ENCODE assay signal across 18 cellular contexts in genomic region chr20:49715466-49715865, GRCh38.
"Had no signal": no experiment of that assay in that cellular context is flagged by ENCODE, and none has a peak within 500 bp of the region (broad histone marks: within the 10 kb centered on the region; RNA-seq: fewer than 3 reads in every experiment).

No MANE protein-coding gene starts in this region.

- H3K27me3 Mint-ChIP-seq: activated B cell treated with CpG ODN at 0.5 μM for 24 hours; activated CD4-positive, alpha-beta T cell treated with anti-CD3 and anti-CD28 coated beads, Interleukin-2, amount 10 ng/mL, durations not matched to agents 7 days and 5 days had no signal

- H3K36me3 Mint-ChIP-seq: natural killer cell had no signal

- H3K4me3 Mint-ChIP-seq: natural killer cell, T-helper 17 cell had no signal

- ATAC-seq: left lung, natural killer cell, T-helper 17 cell had no signal

- H3K27ac Mint-ChIP-seq: activated B cell treated with CpG ODN at 0.5 μM for 24 hours; activated CD4-positive, alpha-beta T cell treated with anti-CD3 and anti-CD28 coated beads, Interleukin-2, amount 10 ng/mL, durations not matched to agents 7 days and 5 days; natural killer cell; T-helper 17 cell had no signal

- DNase-seq: activated B cell treated with CpG ODN at 0.5 μM for 24 hours; activated CD4-positive, alpha-beta T cell treated with anti-CD3 and anti-CD28 coated beads, Interleukin-2, amount 10 ng/mL, durations not matched to agents 7 days and 5 days; activated CD8-positive, alpha-beta memory T cell treated with anti-CD3 and anti-CD28 coated beads for 24 hours; activated naive CD4-positive, alpha-beta T cell treated with Interleukin-2 at 50 U/mL for 16 hours; amniotic stem cell; central memory CD4-positive, alpha-beta T cell; colonic mucosa; left lung; mammary epithelial cell; natural killer cell; nucleus accumbens; posterior cingulate gyrus; small intestine; stimulated activated CD4-positive, alpha-beta T cell treated with anti-CD3 and anti-CD28 coated beads, Interleukin-4, amount 100 ng/mL, for 24 hours; stimulated activated naive CD4-positive, alpha-beta T cell; T-helper 17 cell; tibial artery; uterus had no signal

- H3K9me3 Mint-ChIP-seq: activated B cell treated with CpG ODN at 0.5 μM for 24 hours; activated CD4-positive, alpha-beta T cell treated with anti-CD3 and anti-CD28 coated beads, Interleukin-2, amount 10 ng/mL, durations not matched to agents 7 days and 5 days; natural killer cell had no signal
